In the genomic region with DNA sequence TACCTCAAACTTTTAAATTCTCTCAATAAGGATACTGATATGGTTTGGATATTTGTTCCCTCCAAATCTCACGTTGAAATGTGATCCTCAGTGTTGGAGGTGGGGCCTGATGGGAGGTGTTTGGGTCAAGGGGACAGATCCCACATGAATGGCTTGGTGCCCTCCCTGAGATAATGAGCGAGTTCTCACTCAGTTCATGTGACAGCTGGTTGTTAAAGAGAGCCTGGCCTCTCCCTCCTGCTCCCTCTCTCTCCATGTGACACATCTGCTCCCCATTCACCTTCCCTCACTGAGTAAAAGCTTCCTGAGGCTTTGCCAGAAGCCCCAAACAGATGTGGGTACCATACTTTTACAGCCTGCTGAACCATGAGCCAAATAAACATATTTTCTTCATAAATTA, we compare ENCODE assay signal across 1 cellular context.
TF ChIP-seq lines count a peak whose summit lies in the region.

No MANE protein-coding gene starts in this region.

TF ChIP-seq in WTC11, 78 proteins besides CTCF, POLR2A, EP300 and RAD21 (continued from another document):
- TF ChIP-seq, protein P1, sequence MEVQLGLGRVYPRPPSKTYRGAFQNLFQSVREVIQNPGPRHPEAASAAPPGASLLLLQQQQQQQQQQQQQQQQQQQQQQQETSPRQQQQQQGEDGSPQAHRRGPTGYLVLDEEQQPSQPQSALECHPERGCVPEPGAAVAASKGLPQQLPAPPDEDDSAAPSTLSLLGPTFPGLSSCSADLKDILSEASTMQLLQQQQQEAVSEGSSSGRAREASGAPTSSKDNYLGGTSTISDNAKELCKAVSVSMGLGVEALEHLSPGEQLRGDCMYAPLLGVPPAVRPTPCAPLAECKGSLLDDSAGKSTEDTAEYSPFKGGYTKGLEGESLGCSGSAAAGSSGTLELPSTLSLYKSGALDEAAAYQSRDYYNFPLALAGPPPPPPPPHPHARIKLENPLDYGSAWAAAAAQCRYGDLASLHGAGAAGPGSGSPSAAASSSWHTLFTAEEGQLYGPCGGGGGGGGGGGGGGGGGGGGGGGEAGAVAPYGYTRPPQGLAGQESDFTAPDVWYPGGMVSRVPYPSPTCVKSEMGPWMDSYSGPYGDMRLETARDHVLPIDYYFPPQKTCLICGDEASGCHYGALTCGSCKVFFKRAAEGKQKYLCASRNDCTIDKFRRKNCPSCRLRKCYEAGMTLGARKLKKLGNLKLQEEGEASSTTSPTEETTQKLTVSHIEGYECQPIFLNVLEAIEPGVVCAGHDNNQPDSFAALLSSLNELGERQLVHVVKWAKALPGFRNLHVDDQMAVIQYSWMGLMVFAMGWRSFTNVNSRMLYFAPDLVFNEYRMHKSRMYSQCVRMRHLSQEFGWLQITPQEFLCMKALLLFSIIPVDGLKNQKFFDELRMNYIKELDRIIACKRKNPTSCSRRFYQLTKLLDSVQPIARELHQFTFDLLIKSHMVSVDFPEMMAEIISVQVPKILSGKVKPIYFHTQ (CRISPR knock-in tag; IDR thresholded peaks at IDR 0.05): no peak
- TF ChIP-seq FOXP1 (CRISPR knock-in tag; IDR thresholded peaks at IDR 0.05; ENCODE audit: borderline replicate concordance) (no peak), GRHL2 (CRISPR knock-in tag; IDR thresholded peaks at IDR 0.05; ENCODE audit: insufficient replicate concordance, severe bottlenecking) (no peak), ZSCAN18 (CRISPR knock-in tag; IDR thresholded peaks at IDR 0.05) (no peak), SOX15 (CRISPR knock-in tag; IDR thresholded peaks at IDR 0.05) (no peak), ATF1 (CRISPR knock-in tag; IDR thresholded peaks at IDR 0.05) (no peak), HMGA2 (CRISPR knock-in tag; IDR thresholded peaks at IDR 0.05) (no peak), ETV6 (CRISPR knock-in tag; IDR thresholded peaks at IDR 0.05) (no peak), NFYB (CRISPR knock-in tag; conservative IDR thresholded peaks at IDR 0.05; ENCODE audit: low read depth) (no peak)
TF ChIP-seq in WTC11: peak in this region for 0.
